In the genomic region with DNA sequence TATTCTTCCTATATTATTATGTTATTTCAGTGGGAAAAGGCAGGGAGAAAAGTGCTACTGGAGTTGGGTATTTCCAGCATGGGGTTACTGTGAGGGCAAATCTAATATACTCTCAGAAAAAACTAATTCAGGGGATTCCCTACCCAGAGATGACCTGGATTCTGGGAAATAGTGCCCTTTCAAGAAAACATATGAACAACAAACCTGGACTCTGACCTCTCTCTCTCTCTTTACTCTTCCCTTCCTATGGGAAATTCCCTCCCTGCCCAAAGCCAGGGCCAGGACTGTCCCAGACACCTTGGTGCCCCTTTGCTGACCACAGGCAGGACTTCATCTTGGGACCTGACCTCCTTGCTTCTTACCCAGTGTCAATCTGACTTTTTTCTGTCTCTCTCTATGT, we compare ENCODE assay signal across 2 cellular contexts.
TF ChIP-seq lines count a peak whose summit lies in the region.

No MANE protein-coding gene starts in this region.

TF ChIP-seq in GM12878, 131 proteins besides CTCF, POLR2A, EP300 and RAD21:
- TF ChIP-seq NFYA (IDR thresholded peaks at IDR 0.05; ENCODE audit: borderline replicate concordance, low read depth, low read length) (no peak), RELB (IDR thresholded peaks at IDR 0.05; ENCODE audit: low read depth) (peak; percentile 58; the same call in 1 of the 2 replicates), IKZF1 (conservative IDR thresholded peaks at IDR 0.05) (peak; percentile 79), EED (IDR thresholded peaks at IDR 0.05; ENCODE audit: low read depth) (0 out of 2 replicates have a peak, but pooled peaks have one; percentile 31), NR2F1 (conservative IDR thresholded peaks at IDR 0.05) (peak; percentile 79), IKZF2 (IDR thresholded peaks at IDR 0.05) (peak; percentile 57 to 61; a peak in 2 of 4 replicates)
- TF ChIP-seq, protein P1, sequence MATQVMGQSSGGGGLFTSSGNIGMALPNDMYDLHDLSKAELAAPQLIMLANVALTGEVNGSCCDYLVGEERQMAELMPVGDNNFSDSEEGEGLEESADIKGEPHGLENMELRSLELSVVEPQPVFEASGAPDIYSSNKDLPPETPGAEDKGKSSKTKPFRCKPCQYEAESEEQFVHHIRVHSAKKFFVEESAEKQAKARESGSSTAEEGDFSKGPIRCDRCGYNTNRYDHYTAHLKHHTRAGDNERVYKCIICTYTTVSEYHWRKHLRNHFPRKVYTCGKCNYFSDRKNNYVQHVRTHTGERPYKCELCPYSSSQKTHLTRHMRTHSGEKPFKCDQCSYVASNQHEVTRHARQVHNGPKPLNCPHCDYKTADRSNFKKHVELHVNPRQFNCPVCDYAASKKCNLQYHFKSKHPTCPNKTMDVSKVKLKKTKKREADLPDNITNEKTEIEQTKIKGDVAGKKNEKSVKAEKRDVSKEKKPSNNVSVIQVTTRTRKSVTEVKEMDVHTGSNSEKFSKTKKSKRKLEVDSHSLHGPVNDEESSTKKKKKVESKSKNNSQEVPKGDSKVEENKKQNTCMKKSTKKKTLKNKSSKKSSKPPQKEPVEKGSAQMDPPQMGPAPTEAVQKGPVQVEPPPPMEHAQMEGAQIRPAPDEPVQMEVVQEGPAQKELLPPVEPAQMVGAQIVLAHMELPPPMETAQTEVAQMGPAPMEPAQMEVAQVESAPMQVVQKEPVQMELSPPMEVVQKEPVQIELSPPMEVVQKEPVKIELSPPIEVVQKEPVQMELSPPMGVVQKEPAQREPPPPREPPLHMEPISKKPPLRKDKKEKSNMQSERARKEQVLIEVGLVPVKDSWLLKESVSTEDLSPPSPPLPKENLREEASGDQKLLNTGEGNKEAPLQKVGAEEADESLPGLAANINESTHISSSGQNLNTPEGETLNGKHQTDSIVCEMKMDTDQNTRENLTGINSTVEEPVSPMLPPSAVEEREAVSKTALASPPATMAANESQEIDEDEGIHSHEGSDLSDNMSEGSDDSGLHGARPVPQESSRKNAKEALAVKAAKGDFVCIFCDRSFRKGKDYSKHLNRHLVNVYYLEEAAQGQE (IDR thresholded peaks at IDR 0.05; ENCODE audit: low read depth, low read length), result no peak

TF ChIP-seq in HepG2, 621 proteins besides CTCF, POLR2A, EP300 and RAD21 (continues in another document):
- TF ChIP-seq ZNF629 (CRISPR knock-in tag; conservative IDR thresholded peaks at IDR 0.05) (no peak), SOX6 (IDR thresholded peaks at IDR 0.05) (no peak), SOX6 (CRISPR knock-in tag; IDR thresholded peaks at IDR 0.05) (peak; percentile 20; the same call in 1 of the 2 replicates), ZBTB7A (CRISPR knock-in tag; IDR thresholded peaks at IDR 0.05) (no peak), SALL1 (CRISPR knock-in tag; IDR thresholded peaks at IDR 0.05) (0 out of 2 replicates have a peak, but pooled peaks have one; percentile 46), ZNF773 (CRISPR knock-in tag; IDR thresholded peaks at IDR 0.05; ENCODE audit: borderline replicate concordance) (no peak), NFATC3 (CRISPR knock-in tag; IDR thresholded peaks at IDR 0.05) (no peak), HNF4A (CRISPR knock-in tag; IDR thresholded peaks at IDR 0.05) (peak; percentile 80), NR2C2 (CRISPR knock-in tag; IDR thresholded peaks at IDR 0.05; ENCODE audit: borderline replicate concordance) (no peak), FOXP1 (IDR thresholded peaks at IDR 0.05) (no peak), FOXP1 (CRISPR knock-in tag; IDR thresholded peaks at IDR 0.05) (0 out of 2 replicates have a peak, but pooled peaks have one; percentile 24), ZNF777 (CRISPR knock-in tag; IDR thresholded peaks at IDR 0.05) (no peak), EEA1 (CRISPR knock-in tag; IDR thresholded peaks at IDR 0.05; ENCODE audit: borderline replicate concordance) (no peak), FOXO1 (CRISPR knock-in tag; IDR thresholded peaks at IDR 0.05) (peak; percentile 63; the same call in 1 of the 2 replicates), ERF (CRISPR knock-in tag; IDR thresholded peaks at IDR 0.05) (no peak), FIP1L1 (IDR thresholded peaks at IDR 0.05; ENCODE audit: borderline replicate concordance, insufficient read depth, low read depth, low read length) (no peak), STAG1 (CRISPR knock-in tag; IDR thresholded peaks at IDR 0.05) (no peak), STAT5B (CRISPR knock-in tag; IDR thresholded peaks at IDR 0.05) (no peak), IKZF4 (CRISPR knock-in tag; IDR thresholded peaks at IDR 0.05; ENCODE audit: borderline replicate concordance, low read depth, not compliant biosample characterization) (no peak), TBX2 (CRISPR knock-in tag; IDR thresholded peaks at IDR 0.05; ENCODE audit: borderline replicate concordance) (no peak), SRSF9 (IDR thresholded peaks at IDR 0.05; ENCODE audit: borderline replicate concordance, insufficient read depth, low read depth, low read length, poor library complexity, severe bottlenecking) (no peak)
- TF ChIP-seq, protein P2, sequence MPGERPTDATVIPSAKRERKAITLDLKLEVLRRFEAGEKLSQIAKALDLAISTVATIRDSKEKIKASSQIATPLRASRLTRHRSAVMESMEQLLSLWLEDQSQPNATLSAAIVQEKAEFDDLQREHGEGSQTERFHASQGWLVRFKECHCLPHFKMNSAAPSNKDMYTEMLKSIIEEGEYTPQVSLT (CRISPR knock-in tag; IDR thresholded peaks at IDR 0.05; ENCODE audit: borderline replicate concordance, low read depth), result no peak
- TF ChIP-seq, protein P3, sequence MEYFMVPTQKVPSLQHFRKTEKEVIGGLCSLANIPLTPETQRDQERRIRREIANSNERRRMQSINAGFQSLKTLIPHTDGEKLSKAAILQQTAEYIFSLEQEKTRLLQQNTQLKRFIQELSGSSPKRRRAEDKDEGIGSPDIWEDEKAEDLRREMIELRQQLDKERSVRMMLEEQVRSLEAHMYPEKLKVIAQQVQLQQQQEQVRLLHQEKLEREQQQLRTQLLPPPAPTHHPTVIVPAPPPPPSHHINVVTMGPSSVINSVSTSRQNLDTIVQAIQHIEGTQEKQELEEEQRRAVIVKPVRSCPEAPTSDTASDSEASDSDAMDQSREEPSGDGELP (IDR thresholded peaks at IDR 0.05; ENCODE audit: borderline replicate concordance, low read depth), result 0 out of 2 replicates have a peak, but pooled peaks have one; percentile 13
- TF ChIP-seq, protein P4, sequence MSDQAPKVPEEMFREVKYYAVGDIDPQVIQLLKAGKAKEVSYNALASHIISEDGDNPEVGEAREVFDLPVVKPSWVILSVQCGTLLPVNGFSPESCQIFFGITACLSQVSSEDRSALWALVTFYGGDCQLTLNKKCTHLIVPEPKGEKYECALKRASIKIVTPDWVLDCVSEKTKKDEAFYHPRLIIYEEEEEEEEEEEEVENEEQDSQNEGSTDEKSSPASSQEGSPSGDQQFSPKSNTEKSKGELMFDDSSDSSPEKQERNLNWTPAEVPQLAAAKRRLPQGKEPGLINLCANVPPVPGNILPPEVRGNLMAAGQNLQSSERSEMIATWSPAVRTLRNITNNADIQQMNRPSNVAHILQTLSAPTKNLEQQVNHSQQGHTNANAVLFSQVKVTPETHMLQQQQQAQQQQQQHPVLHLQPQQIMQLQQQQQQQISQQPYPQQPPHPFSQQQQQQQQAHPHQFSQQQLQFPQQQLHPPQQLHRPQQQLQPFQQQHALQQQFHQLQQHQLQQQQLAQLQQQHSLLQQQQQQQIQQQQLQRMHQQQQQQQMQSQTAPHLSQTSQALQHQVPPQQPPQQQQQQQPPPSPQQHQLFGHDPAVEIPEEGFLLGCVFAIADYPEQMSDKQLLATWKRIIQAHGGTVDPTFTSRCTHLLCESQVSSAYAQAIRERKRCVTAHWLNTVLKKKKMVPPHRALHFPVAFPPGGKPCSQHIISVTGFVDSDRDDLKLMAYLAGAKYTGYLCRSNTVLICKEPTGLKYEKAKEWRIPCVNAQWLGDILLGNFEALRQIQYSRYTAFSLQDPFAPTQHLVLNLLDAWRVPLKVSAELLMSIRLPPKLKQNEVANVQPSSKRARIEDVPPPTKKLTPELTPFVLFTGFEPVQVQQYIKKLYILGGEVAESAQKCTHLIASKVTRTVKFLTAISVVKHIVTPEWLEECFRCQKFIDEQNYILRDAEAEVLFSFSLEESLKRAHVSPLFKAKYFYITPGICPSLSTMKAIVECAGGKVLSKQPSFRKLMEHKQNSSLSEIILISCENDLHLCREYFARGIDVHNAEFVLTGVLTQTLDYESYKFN (CRISPR knock-in tag; conservative IDR thresholded peaks at IDR 0.05), result 0 out of 2 replicates have a peak, but pooled peaks have one; percentile 26
- TF ChIP-seq, protein P5, sequence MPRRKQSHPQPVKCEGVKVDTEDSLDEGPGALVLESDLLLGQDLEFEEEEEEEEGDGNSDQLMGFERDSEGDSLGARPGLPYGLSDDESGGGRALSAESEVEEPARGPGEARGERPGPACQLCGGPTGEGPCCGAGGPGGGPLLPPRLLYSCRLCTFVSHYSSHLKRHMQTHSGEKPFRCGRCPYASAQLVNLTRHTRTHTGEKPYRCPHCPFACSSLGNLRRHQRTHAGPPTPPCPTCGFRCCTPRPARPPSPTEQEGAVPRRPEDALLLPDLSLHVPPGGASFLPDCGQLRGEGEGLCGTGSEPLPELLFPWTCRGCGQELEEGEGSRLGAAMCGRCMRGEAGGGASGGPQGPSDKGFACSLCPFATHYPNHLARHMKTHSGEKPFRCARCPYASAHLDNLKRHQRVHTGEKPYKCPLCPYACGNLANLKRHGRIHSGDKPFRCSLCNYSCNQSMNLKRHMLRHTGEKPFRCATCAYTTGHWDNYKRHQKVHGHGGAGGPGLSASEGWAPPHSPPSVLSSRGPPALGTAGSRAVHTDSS (CRISPR knock-in tag; conservative IDR thresholded peaks at IDR 0.05), result no peak
- TF ChIP-seq, protein P6, sequence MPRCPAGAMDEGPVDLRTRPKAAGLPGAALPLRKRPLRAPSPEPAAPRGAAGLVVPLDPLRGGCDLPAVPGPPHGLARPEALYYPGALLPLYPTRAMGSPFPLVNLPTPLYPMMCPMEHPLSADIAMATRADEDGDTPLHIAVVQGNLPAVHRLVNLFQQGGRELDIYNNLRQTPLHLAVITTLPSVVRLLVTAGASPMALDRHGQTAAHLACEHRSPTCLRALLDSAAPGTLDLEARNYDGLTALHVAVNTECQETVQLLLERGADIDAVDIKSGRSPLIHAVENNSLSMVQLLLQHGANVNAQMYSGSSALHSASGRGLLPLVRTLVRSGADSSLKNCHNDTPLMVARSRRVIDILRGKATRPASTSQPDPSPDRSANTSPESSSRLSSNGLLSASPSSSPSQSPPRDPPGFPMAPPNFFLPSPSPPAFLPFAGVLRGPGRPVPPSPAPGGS (CRISPR knock-in tag; IDR thresholded peaks at IDR 0.05), result no peak
- TF ChIP-seq, protein P7, sequence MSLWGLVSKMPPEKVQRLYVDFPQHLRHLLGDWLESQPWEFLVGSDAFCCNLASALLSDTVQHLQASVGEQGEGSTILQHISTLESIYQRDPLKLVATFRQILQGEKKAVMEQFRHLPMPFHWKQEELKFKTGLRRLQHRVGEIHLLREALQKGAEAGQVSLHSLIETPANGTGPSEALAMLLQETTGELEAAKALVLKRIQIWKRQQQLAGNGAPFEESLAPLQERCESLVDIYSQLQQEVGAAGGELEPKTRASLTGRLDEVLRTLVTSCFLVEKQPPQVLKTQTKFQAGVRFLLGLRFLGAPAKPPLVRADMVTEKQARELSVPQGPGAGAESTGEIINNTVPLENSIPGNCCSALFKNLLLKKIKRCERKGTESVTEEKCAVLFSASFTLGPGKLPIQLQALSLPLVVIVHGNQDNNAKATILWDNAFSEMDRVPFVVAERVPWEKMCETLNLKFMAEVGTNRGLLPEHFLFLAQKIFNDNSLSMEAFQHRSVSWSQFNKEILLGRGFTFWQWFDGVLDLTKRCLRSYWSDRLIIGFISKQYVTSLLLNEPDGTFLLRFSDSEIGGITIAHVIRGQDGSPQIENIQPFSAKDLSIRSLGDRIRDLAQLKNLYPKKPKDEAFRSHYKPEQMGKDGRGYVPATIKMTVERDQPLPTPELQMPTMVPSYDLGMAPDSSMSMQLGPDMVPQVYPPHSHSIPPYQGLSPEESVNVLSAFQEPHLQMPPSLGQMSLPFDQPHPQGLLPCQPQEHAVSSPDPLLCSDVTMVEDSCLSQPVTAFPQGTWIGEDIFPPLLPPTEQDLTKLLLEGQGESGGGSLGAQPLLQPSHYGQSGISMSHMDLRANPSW (CRISPR knock-in tag; IDR thresholded peaks at IDR 0.05; ENCODE audit: borderline replicate concordance), result no peak
